8 cellular contexts compared by ENCODE assay signal in the genomic region with DNA sequence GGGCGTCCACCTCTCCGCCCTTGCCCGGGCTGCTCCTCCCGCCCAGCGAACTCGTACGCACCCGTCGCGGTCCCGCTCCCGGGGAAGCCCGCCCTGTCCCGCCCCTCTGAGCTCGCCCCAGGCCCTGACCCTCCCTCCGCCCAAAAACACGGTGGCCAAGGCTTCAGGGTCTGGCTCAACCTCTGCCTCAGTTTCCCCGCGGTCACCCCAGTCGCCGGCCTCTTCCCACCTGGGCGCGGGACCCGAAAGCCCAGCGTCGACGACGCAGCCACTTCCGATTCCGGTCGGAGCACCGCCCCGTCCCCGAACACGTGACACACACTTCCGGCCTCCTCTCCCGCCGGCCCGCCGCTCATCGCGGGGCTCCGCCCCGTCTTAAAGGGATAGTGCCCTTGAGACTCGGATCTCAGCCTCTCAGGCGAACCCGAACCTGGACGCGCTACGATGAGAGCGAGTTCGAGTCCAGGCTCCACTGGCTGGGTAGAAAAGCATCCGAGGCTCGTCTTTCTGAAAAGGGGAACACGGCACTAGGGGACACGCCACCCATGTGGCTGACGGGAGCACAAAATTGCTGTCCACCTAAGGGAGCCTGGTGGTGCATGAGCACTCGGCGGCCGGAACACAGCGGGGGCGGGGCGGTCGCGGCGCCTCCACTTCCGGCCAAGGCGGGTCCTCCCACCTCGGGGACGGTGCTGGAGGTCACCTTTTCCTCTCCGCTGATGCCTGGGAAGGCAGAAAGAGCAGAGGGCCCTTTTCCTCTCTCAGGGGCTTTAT. TPM values are rescaled to one million over a fixed set of nuclear protein-coding genes. Genes with fewer than 3 reads are reported as not detected.
DNase-seq lines count a peak whose midpoint lies in the region; ATAC-seq and TF ChIP-seq lines count a peak whose summit lies in the region.

Gene C19orf25 (minus strand): TSS at position 282 of the 774 bp plus-strand sequence. CDS start 312 bp downstream, outside the sequence.

- no peaks in the 10 kb centered on the region for H3K27me3 ChIP-seq in psoas muscle (ENCODE audit: insufficient read depth in 3 of 3, low read length in 2 of 3)

- H3K4me3 ChIP-seq in psoas muscle (peak within 1 kb of the TSS; percentile 96), urinary bladder (ENCODE audit: low read depth, low read length) (peak within 1 kb of the TSS; percentile 96)

- H3K9me3 ChIP-seq in psoas muscle = no peaks in the 10 kb centered on the region

- H3K4me1 ChIP-seq in psoas muscle (peaks cover 15% of the 10 kb centered on the region), urinary bladder (ENCODE audit: insufficient read depth) (no peaks in the 10 kb centered on the region)

- TF ChIP-seq CTCF in GM13976 (IDR thresholded peaks at IDR 0.05; ENCODE audit: borderline replicate concordance, control extremely low read depth, extremely low read depth, insufficient read depth, missing control alignments) = no peak
- no peak for TF ChIP-seq CTCF in psoas muscle (IDR thresholded peaks at IDR 0.05)

- intact Hi-C loops in left ventricle myocardium superior (cut with micrococcal nuclease) (no loop called here), psoas muscle (cut with DNase I) (no loop called here)

- ATAC-seq in HG02884 (IDR thresholded peaks at IDR 0.05; ENCODE audit: unreplicated experiment) (peak; percentile 74), left ventricle myocardium superior (peak; percentile 97), psoas muscle (peak; percentile 94 to 98 (median 97))

- H3K27ac ChIP-seq in psoas muscle = peak within 1 kb of the TSS; percentile 75
- no peak within 1 kb of the TSS for H3K27ac ChIP-seq in urinary bladder (ENCODE audit: low read depth)

- DNase-seq in GM13976 (ENCODE audit: low spot score) = peak; percentile 98
- peak; percentile 61 for DNase-seq in NCI-H187 treated with DMSO at 0.1 percent for 48 hours (lab: John Stamatoyannopoulos, UW)
- peak; percentile 79 to 95 (median 85) for DNase-seq in T-helper 2 cell
- DNase-seq in amygdala (lab: John Stamatoyannopoulos, UW) = peak; percentile 41 to 96 (median 87)
- DNase-seq in left ventricle myocardium superior = peak; percentile 96
- DNase-seq in psoas muscle = peak; percentile 93 to 97

- H3K36me3 ChIP-seq in psoas muscle (ENCODE audit: insufficient read depth in 1 of 2, low read depth in 1 of 2) = peaks cover 0 to 18% of the 10 kb centered on the region in 2 donors
- no peaks in the 10 kb centered on the region for H3K36me3 ChIP-seq in urinary bladder (ENCODE audit: insufficient read depth)

- in situ Hi-C loops in GM13976 (cut with MboI; ENCODE audit: low sequenced_read_pairs, unreplicated experiment) = no loop called here

- 0 to 2% (median 1%) methylated on average over 61 to 71 of the region's 71 CpGs for WGBS in psoas muscle, 3 donors
- WGBS in urinary bladder = under 1% methylated on average over 71 of the region's 71 CpGs

RNA-seq across cellular contexts. Expression of gene C19orf25, which starts in this region (rescaled TPM):
- total RNA-seq in left ventricle myocardium superior (16.2 TPM), psoas muscle (10 to 100 TPM in 3 of 4 donors, 1 to 10 TPM in 1; 8.1 to 20.1 (median 14.7) TPM), urinary bladder (15.0 TPM)
- polyA plus RNA-seq in psoas muscle (10 to 100 TPM; 19.9 to 45.0 (median 30.4) TPM), urinary bladder (40.5 TPM)
